8 cellular contexts compared by ENCODE assay signal in the genomic region with DNA sequence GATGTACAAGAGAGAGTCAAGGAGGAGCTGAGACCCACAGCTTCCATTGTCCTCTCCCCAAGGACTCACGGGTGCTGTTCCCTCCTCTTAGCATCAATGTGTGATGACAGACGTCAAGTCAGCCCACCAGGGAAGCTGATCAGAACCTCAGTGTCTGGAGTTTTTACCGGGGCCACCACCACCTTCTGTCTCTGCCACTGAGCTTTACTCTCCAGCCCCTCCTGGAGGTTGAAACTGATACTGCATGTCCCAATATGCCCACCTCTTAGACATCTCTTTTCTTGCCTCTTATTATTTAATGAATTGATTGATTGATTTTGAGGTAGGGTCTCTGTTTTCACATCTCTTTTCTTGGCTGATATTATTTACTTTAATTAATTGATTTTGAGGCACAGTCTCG. TPM values are rescaled to one million over a fixed set of nuclear protein-coding genes. Genes with fewer than 3 reads are reported as not detected.
DNase-seq lines count a peak whose midpoint lies in the region; ATAC-seq and TF ChIP-seq lines count a peak whose summit lies in the region.

No MANE protein-coding gene starts in this region.

- no peaks in the 10 kb centered on the region for H3K36me3 Mint-ChIP-seq in activated naive CD4-positive, alpha-beta T cell treated with anti-CD3 and anti-CD28 coated beads, Interleukin-2, amount 10 ng/mL, durations not matched to agents 7 days and 5 days

- H3K9ac ChIP-seq in SK-N-SH, result no peak overlapping the region

- no peaks in the 10 kb centered on the region for H3K36me3 ChIP-seq in SK-N-SH (replicated peaks in 1 of 2; ENCODE audit: control insufficient read depth in 1 of 2, insufficient read depth in 2 of 2, low read length in 1 of 2)
- H3K36me3 ChIP-seq in hepatocyte (replicated peaks; ENCODE audit: insufficient read depth, low read depth), result no peaks in the 10 kb centered on the region

- H4K20me1 ChIP-seq in SK-N-SH (ENCODE audit: insufficient read depth), result no peaks in the 10 kb centered on the region
- H4K20me1 ChIP-seq in hepatocyte (ENCODE audit: insufficient read depth, poor library complexity, severe bottlenecking), result no peaks in the 10 kb centered on the region

- TF ChIP-seq CTCF in SK-N-SH (IDR thresholded peaks at IDR 0.05), result peak; percentile 72
- peak; percentile 59 for TF ChIP-seq CTCF in hepatocyte (IDR thresholded peaks at IDR 0.05; ENCODE audit: poor library complexity)

- H3K4me1 ChIP-seq in SK-N-SH (ENCODE audit: control insufficient read depth in 1 of 2, insufficient read depth in 2 of 2, low read depth in 1 of 2, low read length in 1 of 2) (no peaks in the 10 kb centered on the region), hepatocyte (ENCODE audit: insufficient read depth) (no peaks in the 10 kb centered on the region)

- H3K27me3 ChIP-seq in SK-N-SH (ENCODE audit: insufficient read depth), result no peaks in the 10 kb centered on the region
- H3K27me3 ChIP-seq in hepatocyte, result no peaks in the 10 kb centered on the region

- POLR2A ChIA-PET in SK-N-SH (lab: Yijun Ruan, JAX), result no interaction called here

- H3K9me3 Mint-ChIP-seq in activated naive CD4-positive, alpha-beta T cell treated with anti-CD3 and anti-CD28 coated beads, Interleukin-2, amount 10 ng/mL, durations not matched to agents 7 days and 5 days, result peaks cover 3% of the 10 kb centered on the region

- no peak overlapping the region for H3K4me3 Mint-ChIP-seq in activated naive CD4-positive, alpha-beta T cell treated with anti-CD3 and anti-CD28 coated beads, Interleukin-2, amount 10 ng/mL, durations not matched to agents 7 days and 5 days

- DNase-seq in NCI-H146 (lab: John Stamatoyannopoulos, UW) (peak; percentile 10), NCI-H146 treated with DMSO at 0.1 percent for 48 hours (lab: John Stamatoyannopoulos, UW; ENCODE audit: unreplicated experiment) (no peak), KG1 (lab: John Stamatoyannopoulos, UW) (peak; percentile 79), SK-N-SH (peak; percentile 61), hepatocyte (ENCODE audit: low spot score) (no peak)
- peak; percentile 87 for DNase-seq in activated naive CD4-positive, alpha-beta T cell treated with anti-CD3 and anti-CD28 coated beads, Interleukin-2, amount 10 ng/mL, durations not matched to agents 7 days and 5 days
- DNase-seq in stimulated activated CD4-positive, alpha-beta T cell treated with anti-CD3 and anti-CD28 coated beads, Interleukin-1b, Interleukin-23, amount 100 ng/mL, for 4 hours (ENCODE audit: low read depth in 2 of 2), result peak; percentile 39 to 65

- no peak for ATAC-seq in GM19463 (IDR thresholded peaks at IDR 0.05; ENCODE audit: unreplicated experiment)

- peaks cover 23% of the 10 kb centered on the region for H3K4me1 Mint-ChIP-seq in activated naive CD4-positive, alpha-beta T cell treated with anti-CD3 and anti-CD28 coated beads, Interleukin-2, amount 10 ng/mL, durations not matched to agents 7 days and 5 days

- H3K4me3 ChIP-seq in SK-N-SH (ENCODE audit: low read depth in 2 of 2, low read length in 1 of 2), result no peak overlapping the region
- H3K4me3 ChIP-seq in hepatocyte, result no peak overlapping the region

- CTCF ChIA-PET in SK-N-SH (lab: Yijun Ruan, JAX), result no interaction called here
- CTCF ChIA-PET in activated naive CD4-positive, alpha-beta T cell treated with anti-CD3 and anti-CD28 coated beads, Interleukin-2, amount 10 ng/mL, durations not matched to agents 7 days and 5 days (lab: Charles Lee), result no interaction called here

- peak overlapping the region; percentile 19 for H3K27ac Mint-ChIP-seq in activated naive CD4-positive, alpha-beta T cell treated with anti-CD3 and anti-CD28 coated beads, Interleukin-2, amount 10 ng/mL, durations not matched to agents 7 days and 5 days

- H3F3A ChIP-seq in SK-N-SH (replicated peaks; ENCODE audit: insufficient read depth), result peaks cover 11% of the 10 kb centered on the region

- no peaks in the 10 kb centered on the region for H3K79me2 ChIP-seq in SK-N-SH (ENCODE audit: insufficient read depth)
- H3K79me2 ChIP-seq in hepatocyte, result no peaks in the 10 kb centered on the region

- H3K27ac ChIP-seq in SK-N-SH (ENCODE audit: low read depth in 2 of 2, low read length in 1 of 2) (no peak overlapping the region), hepatocyte (no peak overlapping the region)

- no peaks in the 10 kb centered on the region for H3K9me2 ChIP-seq in SK-N-SH
- H3K9me2 ChIP-seq in hepatocyte (replicated peaks; ENCODE audit: insufficient read depth), result no peaks in the 10 kb centered on the region

- H2AFZ ChIP-seq in SK-N-SH (ENCODE audit: low read depth) (no peak overlapping the region), hepatocyte (no peak overlapping the region)

- peak; percentile 51 for TF ChIP-seq RAD21 in SK-N-SH (IDR thresholded peaks at IDR 0.05; ENCODE audit: low read length)

- 13% methylated on average over 4 of the region's 4 CpGs for WGBS in SK-N-SH (ENCODE audit: low lambda C conversion rate)
- 54% methylated on average over 4 of the region's 4 CpGs for WGBS in hepatocyte (ENCODE audit: low lambda C conversion rate, missing lambda C conversion rate)

- no peaks in the 10 kb centered on the region for H3K9me3 ChIP-seq in SK-N-SH
- no peaks in the 10 kb centered on the region for H3K9me3 ChIP-seq in hepatocyte (ENCODE audit: low read depth)

- no peak overlapping the region for H3K4me2 ChIP-seq in SK-N-SH
- H3K4me2 ChIP-seq in hepatocyte, result no peak overlapping the region

- no peak for TF ChIP-seq EP300 in SK-N-SH (IDR thresholded peaks at IDR 0.05; ENCODE audit: borderline replicate concordance in 1 of 2, low read depth in 1 of 2, low read length in 1 of 2)

- no peaks in the 10 kb centered on the region for H3K27me3 Mint-ChIP-seq in activated naive CD4-positive, alpha-beta T cell treated with anti-CD3 and anti-CD28 coated beads, Interleukin-2, amount 10 ng/mL, durations not matched to agents 7 days and 5 days

TF ChIP-seq in SK-N-SH, 30 proteins besides CTCF, POLR2A, EP300 and RAD21:
- TF ChIP-seq ELF1 (IDR thresholded peaks at IDR 0.05), result no peak
- TF ChIP-seq SMC3 (IDR thresholded peaks at IDR 0.05; ENCODE audit: low read depth, low read length), result peak; percentile 44

RNA-seq across cellular contexts. Expression of a gene that starts 10.3 kb away (rescaled TPM):
- polyA plus RNA-seq in SK-N-SH (2012; rRNA removed) (38.7 and 43.8 TPM in 2 replicates), hepatocyte (85.2 and 98.6 TPM in 2 replicates)
- polyA plus RNA-seq in SK-N-SH (2012; cell fraction: cytosol; rRNA removed), result 17.5 and 23.9 TPM in 2 replicates
- 238 and 288 TPM in 2 replicates for polyA plus RNA-seq in SK-N-SH (2012; cell fraction: nucleus; rRNA removed)
- total RNA-seq in hepatocyte, result 28.4 and 46.3 TPM in 2 replicates

RNA-seq across cellular contexts. Expression of a gene that starts 33.7 kb away (rescaled TPM):
- 0.26 TPM in 1 of 2 replicates, not detected in the other for polyA plus RNA-seq in SK-N-SH (2012; rRNA removed)
- 0.08 TPM in 2 replicates for polyA plus RNA-seq in SK-N-SH (2012; cell fraction: cytosol; rRNA removed)
- 0.20 and 0.54 TPM in 2 replicates for polyA plus RNA-seq in SK-N-SH (2012; cell fraction: nucleus; rRNA removed)
- not detected in 2 replicates for total RNA-seq in hepatocyte
- not detected in 2 replicates for polyA plus RNA-seq in hepatocyte

RNA-seq across cellular contexts. Expression of a gene that starts 44.1 kb away (rescaled TPM):
- 0.03 and 0.08 TPM in 2 replicates for polyA plus RNA-seq in SK-N-SH (2012; rRNA removed)
- polyA plus RNA-seq in SK-N-SH (2012; cell fraction: cytosol; rRNA removed), result 0.03 and 0.05 TPM in 2 replicates
- 0.05 and 0.15 TPM in 2 replicates for polyA plus RNA-seq in SK-N-SH (2012; cell fraction: nucleus; rRNA removed)
- total RNA-seq in hepatocyte, result 0.07 TPM in 1 of 2 replicates, not detected in the other
- polyA plus RNA-seq in hepatocyte, result 0.54 TPM in 1 of 2 replicates, not detected in the other

Comparison
In these comparisons a context has a peak if more than half of its experiments do, and no peak if none do; other contexts are left out.
1. DNase-seq: peak in NCI-H146 (single experiment), KG1 (single experiment), SK-N-SH (single experiment), activated naive CD4-positive, alpha-beta T cell treated with anti-CD3 and anti-CD28 coated beads, Interleukin-2, amount 10 ng/mL, durations not matched to agents 7 days and 5 days (single experiment) and stimulated activated CD4-positive, alpha-beta T cell treated with anti-CD3 and anti-CD28 coated beads, Interleukin-1b, Interleukin-23, amount 100 ng/mL, for 4 hours (2 of 2); none in NCI-H146 treated with DMSO at 0.1 percent for 48 hours (single experiment) and hepatocyte (single experiment).